ENCODE assay signal across 11 cellular contexts in the genomic region with DNA sequence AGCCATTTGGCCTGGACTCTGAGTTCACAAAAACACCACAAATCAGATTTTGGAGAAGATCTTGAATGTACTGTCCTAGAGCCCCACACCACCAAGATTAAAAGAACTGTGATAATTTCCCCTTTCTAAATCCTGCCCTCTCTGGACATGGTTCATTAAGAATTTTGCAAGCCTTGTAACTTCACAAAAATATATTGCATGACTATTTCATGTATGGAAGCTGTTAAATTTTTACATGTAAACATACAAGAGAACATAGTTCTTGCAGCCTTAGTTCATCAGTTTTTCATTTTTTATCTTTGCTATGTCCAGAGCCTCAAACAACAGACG.
A peak's percentile ranks its signal among the peaks of the same experiment; 100 is the strongest.
DNase-seq lines count a peak whose midpoint lies in the region; ATAC-seq, FAIRE-seq and TF ChIP-seq lines count a peak whose summit lies in the region.
"Had no signal": no experiment of that assay in that cellular context is flagged by ENCODE, and none has a peak within 500 bp of the region (broad histone marks: within the 10 kb centered on the region; RNA-seq: fewer than 3 reads in every experiment).

No MANE protein-coding gene starts in this region.

- no peak overlapping the region for H3K4me3 ChIP-seq in astrocyte (ENCODE audit: insufficient read depth, low read depth, low read length)
- H3K4me3 ChIP-seq: body of pancreas had no signal

- H3K4me3 Mint-ChIP-seq in stimulated activated naive CD8-positive, alpha-beta T cell treated with anti-CD3 and anti-CD28 coated beads, Interleukin-15, amount 100 ng/mL, for 72 hours, result no peak overlapping the region
- H3K4me3 Mint-ChIP-seq in astrocyte (ENCODE audit: unreplicated experiment) (peak overlapping the region; percentile 12), osteocyte (ENCODE audit: unreplicated experiment) (no peak overlapping the region)
- H3K4me3 Mint-ChIP-seq: HFFc6 had no signal

- peaks cover 48% of the 10 kb centered on the region for H3K4me1 Mint-ChIP-seq in stimulated activated naive CD8-positive, alpha-beta T cell treated with anti-CD3 and anti-CD28 coated beads, Interleukin-15, amount 100 ng/mL, for 72 hours
- peaks cover 55% of the 10 kb centered on the region for H3K4me1 Mint-ChIP-seq in astrocyte (ENCODE audit: low read depth, unreplicated experiment)
- H3K4me1 Mint-ChIP-seq in osteocyte (ENCODE audit: unreplicated experiment), result peaks cover 82% of the 10 kb centered on the region

- TF ChIP-seq CTCF in astrocyte (IDR thresholded peaks at IDR 0.05; ENCODE audit: insufficient read depth, low read depth, low read length), result no peak
- no peak for TF ChIP-seq CTCF in osteocyte (IDR thresholded peaks at IDR 0.05)
- no peak for TF ChIP-seq CTCF in GM13977 (IDR thresholded peaks at IDR 0.05; ENCODE audit: extremely low read depth, insufficient read depth, missing control alignments)

- peaks cover 25% of the 10 kb centered on the region for H3K27me3 Mint-ChIP-seq in stimulated activated naive CD8-positive, alpha-beta T cell treated with anti-CD3 and anti-CD28 coated beads, Interleukin-15, amount 100 ng/mL, for 72 hours
- H3K27me3 Mint-ChIP-seq in astrocyte (ENCODE audit: low read depth, unreplicated experiment) (no peaks in the 10 kb centered on the region), osteocyte (ENCODE audit: unreplicated experiment) (no peaks in the 10 kb centered on the region)

- ATAC-seq in stimulated activated naive CD8-positive, alpha-beta T cell treated with anti-CD3 and anti-CD28 coated beads, Interleukin-15, amount 100 ng/mL, for 72 hours, result peak; percentile 3
- ATAC-seq in stimulated activated naive CD8-positive, alpha-beta T cell treated with anti-CD3 and anti-CD28 coated beads, Interleukin-15, Interleukin-2, amounts not matched to agents 100 U/mL and 50 U/mL, for 24 hours, result no peak
- no peak for ATAC-seq in HG03457 (IDR thresholded peaks at IDR 0.05; ENCODE audit: unreplicated experiment)

- H2AFZ ChIP-seq in astrocyte (ENCODE audit: low read depth, low read length), result no peak overlapping the region

- no peaks in the 10 kb centered on the region for H3K36me3 ChIP-seq in astrocyte (ENCODE audit: insufficient read depth, low read length)
- H3K36me3 ChIP-seq: BE2C had no signal

- H3K9me3 Mint-ChIP-seq in stimulated activated naive CD8-positive, alpha-beta T cell treated with anti-CD3 and anti-CD28 coated beads, Interleukin-15, amount 100 ng/mL, for 72 hours, result peaks cover 8 to 27% of the 10 kb centered on the region in 2 donors
- H3K9me3 Mint-ChIP-seq in astrocyte (ENCODE audit: unreplicated experiment), result peaks cover 11% of the 10 kb centered on the region
- H3K9me3 Mint-ChIP-seq in osteocyte (ENCODE audit: unreplicated experiment), result peaks cover 6% of the 10 kb centered on the region

- peaks cover 5% of the 10 kb centered on the region for H3K36me3 Mint-ChIP-seq in astrocyte (ENCODE audit: low read depth, unreplicated experiment)
- H3K36me3 Mint-ChIP-seq in osteocyte (ENCODE audit: unreplicated experiment), result no peaks in the 10 kb centered on the region

- H4K20me1 ChIP-seq in astrocyte (ENCODE audit: insufficient read depth, low read length), result no peaks in the 10 kb centered on the region

- H3K79me2 ChIP-seq in astrocyte (ENCODE audit: insufficient read depth, low read length), result no peaks in the 10 kb centered on the region

- no peaks in the 10 kb centered on the region for H3K27me3 ChIP-seq in astrocyte (ENCODE audit: insufficient read depth, low read length)
- H3K27me3 ChIP-seq: BE2C, body of pancreas had no signal

- no peak for DNase-seq in stimulated activated naive CD8-positive, alpha-beta T cell treated with anti-CD3 and anti-CD28 coated beads, Interleukin-15, amount 100 ng/mL, for 72 hours
- DNase-seq in stimulated activated naive CD8-positive, alpha-beta T cell treated with anti-CD3 and anti-CD28 coated beads, Interleukin-15, Interleukin-2, amounts not matched to agents 100 U/mL and 50 U/mL, for 24 hours, result no peak
- DNase-seq in astrocyte (ENCODE audit: low read depth) (no peak), osteocyte (ENCODE audit: extremely low spot score, unreplicated experiment) (no peak), D341Med (ENCODE audit: low spot score) (no peak), GM13977 (ENCODE audit: low spot score) (no peak), SKM-1 (lab: John Stamatoyannopoulos, UW; ENCODE audit: unreplicated experiment) (no peak)
- DNase-seq: HFFc6 had no signal

- peaks cover 9% of the 10 kb centered on the region for H3K9me3 ChIP-seq in astrocyte (ENCODE audit: insufficient read depth, low read depth, low read length)

- FAIRE-seq in astrocyte (lab: Jason Lieb, UNC), result no peak

- no peak overlapping the region for H3K27ac ChIP-seq in astrocyte (ENCODE audit: low read depth, low read length)

- in situ Hi-C loops in GM13977 (cut with MboI; ENCODE audit: low pct_unique_long_range_greater_than_20kb, low sequenced_read_pairs, unreplicated experiment), result loop anchor here (10.0 to 25.0 kb wide), 2 partner anchors 404 to 722 kb away; no protein-coding TSS in a partner anchor

- peak overlapping the region in 1 of 2 donors; percentile 15 for H3K27ac Mint-ChIP-seq in stimulated activated naive CD8-positive, alpha-beta T cell treated with anti-CD3 and anti-CD28 coated beads, Interleukin-15, amount 100 ng/mL, for 72 hours
- H3K27ac Mint-ChIP-seq in astrocyte (ENCODE audit: unreplicated experiment) (peak overlapping the region; percentile 98), osteocyte (ENCODE audit: unreplicated experiment) (peak overlapping the region; percentile 89)

- H3K4me1 ChIP-seq in astrocyte (ENCODE audit: insufficient read depth, low read length), result peaks cover 33% of the 10 kb centered on the region

- H3K4me2 ChIP-seq in astrocyte (ENCODE audit: low read length), result no peak overlapping the region

- H3K9ac ChIP-seq in astrocyte (ENCODE audit: low read length), result no peak overlapping the region
